Comparison of ENCODE assay signal across 10 cellular contexts in the genomic region with DNA sequence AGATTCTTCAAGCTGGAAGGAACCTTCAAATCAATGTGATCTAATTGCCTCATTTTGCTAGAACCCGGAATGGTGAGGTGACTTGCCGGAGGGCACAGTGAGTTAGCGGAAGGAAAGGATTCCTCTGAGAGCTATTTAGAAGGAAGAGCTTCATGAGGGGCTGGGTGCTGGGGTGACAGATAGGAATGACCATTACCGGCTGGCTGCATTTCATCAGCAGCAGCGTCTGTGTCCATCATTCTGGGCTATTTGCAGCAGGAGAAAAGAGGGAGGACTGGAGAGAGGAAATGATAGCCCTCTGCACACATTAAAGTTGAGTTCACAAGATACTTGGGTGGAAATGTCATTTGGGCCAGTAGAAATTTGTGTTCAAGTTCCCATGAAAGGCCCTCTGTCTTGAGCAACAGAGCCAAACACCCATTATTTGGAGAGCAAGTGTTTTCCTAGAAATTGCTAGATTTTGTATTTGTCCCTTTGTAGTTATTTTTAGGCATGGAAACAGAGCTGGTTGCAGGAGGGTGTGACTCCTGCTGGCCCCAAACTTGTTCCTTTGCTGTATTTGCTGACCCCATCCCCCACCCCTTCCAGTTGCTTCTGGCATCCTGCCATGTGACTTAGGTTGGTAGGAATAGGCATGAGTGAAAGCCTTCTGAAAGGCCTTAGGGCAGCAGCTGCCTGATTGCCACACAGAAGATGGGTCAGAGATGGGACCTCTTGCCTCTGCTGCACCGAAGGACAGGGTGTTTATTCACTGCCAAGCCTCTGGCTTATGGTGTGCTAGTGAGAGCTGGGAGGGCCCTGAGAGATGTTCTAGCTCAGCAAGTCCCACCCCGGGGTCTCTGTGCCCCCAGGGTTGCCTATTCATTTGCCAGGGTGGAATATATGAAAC.
DNase-seq lines count a peak whose midpoint lies in the region; ATAC-seq and TF ChIP-seq lines count a peak whose summit lies in the region.
"Had no signal": no experiment of that assay in that cellular context is flagged by ENCODE, and none has a peak within 500 bp of the region (broad histone marks: within the 10 kb centered on the region; RNA-seq: fewer than 3 reads in every experiment).

No MANE protein-coding gene starts in this region.

- H3K4ac ChIP-seq in trophoblast cell (ENCODE audit: low read depth, low read length), result no peak overlapping the region

- H3K79me1 ChIP-seq in trophoblast cell (ENCODE audit: low read length), result no peaks in the 10 kb centered on the region

- peak; percentile 21 for DNase-seq in DND-41
- peak; percentile 61 for DNase-seq in PC-3
- DNase-seq in fibroblast of pulmonary artery (ENCODE audit: low read depth), result peak; percentile 23
- peak; percentile 14 to 32 for DNase-seq in trophoblast cell
- no peak for DNase-seq in UCSD-AML1 (lab: John Stamatoyannopoulos, UW; ENCODE audit: unreplicated experiment)
- no peak for DNase-seq in naive thymus-derived CD4-positive, alpha-beta T cell
- DNase-seq in GM10266 (ENCODE audit: extremely low spot score), result no peak
- DNase-seq: NK-92 treated with Interleukin-12 subunit alpha and Interleukin-12 subunit beta, amount 100 ng/mL, for 24 hours had no signal

- peaks cover 0 to 19% (median 0%) of the 10 kb centered on the region in 5 donors for H3K27me3 Mint-ChIP-seq in naive thymus-derived CD4-positive, alpha-beta T cell

- no CpG with 5 or more reads among the region's 7 CpGs for WGBS in trophoblast cell (ENCODE audit: extremely low coverage, insufficient coverage, insufficient read length)

- H3K18ac ChIP-seq in trophoblast cell (ENCODE audit: low read length), result no peak overlapping the region

- POLR2A ChIA-PET in PC-3 (lab: Charles Lee; ENCODE audit: unreplicated experiment), result no interaction called here
- POLR2A ChIA-PET in naive thymus-derived CD4-positive, alpha-beta T cell (lab: Charles Lee), result no interaction called here

- H2BK12ac ChIP-seq in trophoblast cell (ENCODE audit: low read length), result no peak overlapping the region

- H3K36me3 ChIP-seq in DND-41 (ENCODE audit: insufficient read depth, low read length) (no peaks in the 10 kb centered on the region; the same call in 1 of the 2 replicates), PC-3 (ENCODE audit: low read depth, low read length) (no peaks in the 10 kb centered on the region), trophoblast cell (ENCODE audit: control insufficient read depth in 1 of 2, insufficient read depth in 2 of 2, low read length in 2 of 2) (no peaks in the 10 kb centered on the region)
- no peaks in the 10 kb centered on the region for H3K36me3 ChIP-seq in naive thymus-derived CD4-positive, alpha-beta T cell (ENCODE audit: control insufficient read depth in 2 of 3, insufficient read depth in 3 of 3, low read length in 3 of 3)

- H3K4me1 Mint-ChIP-seq in naive thymus-derived CD4-positive, alpha-beta T cell, result peaks cover 0 to 10% (median 0%) of the 10 kb centered on the region in 7 donors

- TF ChIP-seq CTCF in DND-41 (IDR thresholded peaks at IDR 0.05; ENCODE audit: borderline replicate concordance, extremely low read depth, low read length, poor library complexity, severe bottlenecking) (no peak), PC-3 (conservative IDR thresholded peaks at IDR 0.05; ENCODE audit: low read depth, low read length) (no peak), fibroblast of pulmonary artery (IDR thresholded peaks at IDR 0.05; ENCODE audit: low read length, missing control alignments) (no peak), GM10266 (IDR thresholded peaks at IDR 0.05; ENCODE audit: control insufficient read depth, insufficient read depth, low read depth, missing control alignments) (no peak)

- ATAC-seq in DND-41 (ENCODE audit: insufficient read depth, low read depth) (no peak), PC-3 (no peak), GM19035 (IDR thresholded peaks at IDR 0.05; ENCODE audit: unreplicated experiment) (no peak)
- no peak for ATAC-seq in naive thymus-derived CD4-positive, alpha-beta T cell
- ATAC-seq: natural killer cell treated with Interleukin-12 subunit alpha and Interleukin-12 subunit beta and Interleukin-15 and Interleukin-18, amount 100 ng/mL, for 72 hours had no signal

- no peak overlapping the region for H3K4me3 Mint-ChIP-seq in naive thymus-derived CD4-positive, alpha-beta T cell
- H3K4me3 Mint-ChIP-seq: natural killer cell treated with Interleukin-12 subunit alpha and Interleukin-12 subunit beta and Interleukin-15 and Interleukin-18, amount 100 ng/mL, for 72 hours had no signal

- H3K79me2 ChIP-seq in DND-41 (ENCODE audit: insufficient read depth, low read length) (no peaks in the 10 kb centered on the region), PC-3 (ENCODE audit: low read length) (no peaks in the 10 kb centered on the region), trophoblast cell (ENCODE audit: control insufficient read depth, insufficient read depth, low read length, poor library complexity) (no peaks in the 10 kb centered on the region)

- H3K9me3 ChIP-seq in DND-41 (ENCODE audit: insufficient read depth, low read length, severe bottlenecking), result no peaks in the 10 kb centered on the region
- H3K9me3 ChIP-seq in PC-3 (ENCODE audit: low read length), result no peaks in the 10 kb centered on the region
- no peaks in the 10 kb centered on the region for H3K9me3 ChIP-seq in trophoblast cell (ENCODE audit: insufficient read depth, low read depth, low read length)
- no peaks in the 10 kb centered on the region for H3K9me3 ChIP-seq in naive thymus-derived CD4-positive, alpha-beta T cell (ENCODE audit: control insufficient read depth in 2 of 3, low read length in 3 of 3)

- H4K91ac ChIP-seq in trophoblast cell (ENCODE audit: low read depth, low read length), result no peak overlapping the region

- no peak overlapping the region for H3K14ac ChIP-seq in trophoblast cell (ENCODE audit: low read length)

- H2AK5ac ChIP-seq in trophoblast cell (ENCODE audit: low read length), result no peak overlapping the region

- no TSS peak for BruUV-seq in PC-3 (replicated peaks; lab: Mats Ljungman, UMichigan)

- no peak overlapping the region for H4K12ac ChIP-seq in trophoblast cell (ENCODE audit: low read depth, low read length)

- H3K4me3 ChIP-seq in DND-41 (ENCODE audit: low read depth in 1 of 2, low read length in 2 of 2), result no peak overlapping the region
- H3K4me3 ChIP-seq in PC-3 (ENCODE audit: low read length), result no peak overlapping the region
- H3K4me3 ChIP-seq in fibroblast of pulmonary artery (replicated peaks; ENCODE audit: low read depth, low read length), result no peak overlapping the region
- no peak overlapping the region for H3K4me3 ChIP-seq in trophoblast cell (ENCODE audit: low read depth, low read length)
- H3K4me3 ChIP-seq in naive thymus-derived CD4-positive, alpha-beta T cell (ENCODE audit: low read length), result no peak overlapping the region

- no peak overlapping the region for H2AFZ ChIP-seq in DND-41 (ENCODE audit: low read depth, low read length)
- no peak overlapping the region for H2AFZ ChIP-seq in PC-3 (ENCODE audit: low read length)
- H2AFZ ChIP-seq in trophoblast cell (ENCODE audit: insufficient read depth, low read length, poor library complexity), result no peak overlapping the region

- CTCF ChIA-PET in PC-3 (lab: Charles Lee), result no interaction called here
- CTCF ChIA-PET in naive thymus-derived CD4-positive, alpha-beta T cell (lab: Charles Lee), result interaction anchor here (0.7 to 1.0 kb wide), 2 partner anchors 16 to 23 kb away, joined by 3 read pairs; no protein-coding TSS in a partner anchor

- H3K27ac ChIP-seq in DND-41 (ENCODE audit: low read length) (no peak overlapping the region), PC-3 (ENCODE audit: low read length) (0 out of 2 replicates have a peak overlapping the region, but pooled peaks have one; percentile 14), trophoblast cell (ENCODE audit: low read depth, low read length) (no peak overlapping the region)
- no peak overlapping the region for H3K27ac ChIP-seq in naive thymus-derived CD4-positive, alpha-beta T cell (ENCODE audit: low read depth, low read length)

- no peak overlapping the region for H2BK5ac ChIP-seq in trophoblast cell (ENCODE audit: low read depth, low read length, poor library complexity)

- no peak overlapping the region for H2BK120ac ChIP-seq in trophoblast cell (ENCODE audit: insufficient read depth, low read length, poor library complexity)

- H4K20me1 ChIP-seq in DND-41 (ENCODE audit: insufficient read depth, low read length), result peaks cover 5% of the 10 kb centered on the region; the same call in 1 of the 2 replicates
- no peaks in the 10 kb centered on the region for H4K20me1 ChIP-seq in PC-3 (ENCODE audit: low read length)

- H3K4me2 ChIP-seq in DND-41 (ENCODE audit: insufficient read depth, low read length), result no peak overlapping the region
- H3K4me2 ChIP-seq in PC-3 (ENCODE audit: low read length), result 0 out of 2 replicates have a peak overlapping the region, but pooled peaks have one; percentile 3
- H3K4me2 ChIP-seq in trophoblast cell (ENCODE audit: low read length), result no peak overlapping the region

- no peak overlapping the region for H4K8ac ChIP-seq in trophoblast cell (ENCODE audit: low read depth, low read length)

- H3K9me3 Mint-ChIP-seq in naive thymus-derived CD4-positive, alpha-beta T cell, result no peaks in the 10 kb centered on the region
- H3K9me3 Mint-ChIP-seq: natural killer cell treated with Interleukin-12 subunit alpha and Interleukin-12 subunit beta and Interleukin-15 and Interleukin-18, amount 100 ng/mL, for 72 hours had no signal

- H3K4me1 ChIP-seq in DND-41 (ENCODE audit: insufficient read depth, low read length) (no peaks in the 10 kb centered on the region), PC-3 (ENCODE audit: insufficient read depth, low read length) (peaks cover 27% of the 10 kb centered on the region), trophoblast cell (ENCODE audit: control insufficient read depth in 1 of 2, insufficient read depth in 2 of 2, low read length in 2 of 2) (peaks cover 0 to 4% of the 10 kb centered on the region in 2 experiments)
- no peaks in the 10 kb centered on the region for H3K4me1 ChIP-seq in naive thymus-derived CD4-positive, alpha-beta T cell (ENCODE audit: control insufficient read depth in 2 of 2, insufficient read depth in 2 of 2, low read length in 2 of 2)

- no peaks in the 10 kb centered on the region for H3K27me3 ChIP-seq in DND-41 (ENCODE audit: insufficient read depth, low read length, poor library complexity)
- H3K27me3 ChIP-seq in PC-3 (ENCODE audit: low read length), result no peaks in the 10 kb centered on the region
- H3K27me3 ChIP-seq in trophoblast cell (ENCODE audit: insufficient read depth, low read length), result no peaks in the 10 kb centered on the region
- H3K27me3 ChIP-seq in naive thymus-derived CD4-positive, alpha-beta T cell (ENCODE audit: control insufficient read depth in 2 of 2, insufficient read depth in 2 of 2, low read length in 2 of 2), result no peaks in the 10 kb centered on the region

- H3K9ac ChIP-seq in DND-41 (ENCODE audit: low read depth, low read length), result no peak overlapping the region
- H3K9ac ChIP-seq in PC-3 (ENCODE audit: low read length), result no peak overlapping the region
- H3K9ac ChIP-seq in trophoblast cell (ENCODE audit: low read length), result no peak overlapping the region

- intact Hi-C loops in PC-3 (cut with micrococcal nuclease), result no loop called here
- intact Hi-C loops in naive thymus-derived CD4-positive, alpha-beta T cell (cut with micrococcal nuclease), result no loop called here

- H3K36me3 Mint-ChIP-seq in naive thymus-derived CD4-positive, alpha-beta T cell, result peaks cover 0 to 39% (median 3%) of the 10 kb centered on the region in 5 donors
- H3K36me3 Mint-ChIP-seq: natural killer cell treated with Interleukin-12 subunit alpha and Interleukin-12 subunit beta and Interleukin-15 and Interleukin-18, amount 100 ng/mL, for 72 hours had no signal

- no peaks in the 10 kb centered on the region for H3K9me2 ChIP-seq in PC-3 (replicated peaks; ENCODE audit: low read length)

- no peak overlapping the region for H3K27ac Mint-ChIP-seq in naive thymus-derived CD4-positive, alpha-beta T cell
- H3K27ac Mint-ChIP-seq: natural killer cell treated with Interleukin-12 subunit alpha and Interleukin-12 subunit beta and Interleukin-15 and Interleukin-18, amount 100 ng/mL, for 72 hours had no signal

- H3K23ac ChIP-seq in trophoblast cell (ENCODE audit: low read length), result no peak overlapping the region

- no peaks in the 10 kb centered on the region for H3F3A ChIP-seq in PC-3 (ENCODE audit: low read length, unreplicated experiment)

Comparison
In these comparisons a context has a peak if more than half of its experiments do, and no peak if none do; other contexts are left out.
1. DNase-seq: peak in DND-41 (single experiment), PC-3 (single experiment), fibroblast of pulmonary artery (single experiment) and trophoblast cell (2 of 2); none in UCSD-AML1 (single experiment), naive thymus-derived CD4-positive, alpha-beta T cell (0 of 9) and GM10266 (single experiment).